In genomic region chr5:6760636-6761035, GRCh38 we compare ENCODE assay signal across 26 cellular contexts. TPM values are rescaled to one million over a fixed set of nuclear protein-coding genes. Genes with fewer than 3 reads are reported as not detected.
DNase-seq lines count a peak whose midpoint lies in the region; FAIRE-seq and TF ChIP-seq lines count a peak whose summit lies in the region.
"Had no signal": no experiment of that assay in that cellular context is flagged by ENCODE, and none has a peak within 500 bp of the region (broad histone marks: within the 10 kb centered on the region; RNA-seq: fewer than 3 reads in every experiment).

No MANE protein-coding gene starts in this region.

- TF ChIP-seq CTCF in endodermal cell (conservative IDR thresholded peaks at IDR 0.05) (no peak), testis (IDR thresholded peaks at IDR 0.05) (no peak)

- no peak overlapping the region for H3K9ac ChIP-seq in endodermal cell (ENCODE audit: extremely low read depth, low read length, poor library complexity, severe bottlenecking)

- H3K27ac ChIP-seq in endodermal cell (ENCODE audit: low read depth, low read length) (no peak overlapping the region), testis (no peak overlapping the region)
- H3K27ac ChIP-seq: ascending aorta, esophagus squamous epithelium, prostate gland had no signal

- H3K4me3 ChIP-seq in endodermal cell (ENCODE audit: low read length) (no peak overlapping the region), testis (no peak overlapping the region)
- H3K4me3 ChIP-seq: ascending aorta, esophagus squamous epithelium, prostate gland had no signal

- no peaks in the 10 kb centered on the region for H3K27me3 Mint-ChIP-seq in endodermal cell (ENCODE audit: insufficient read depth)
- H3K27me3 Mint-ChIP-seq: activated naive CD8-positive, alpha-beta T cell treated with anti-CD3 and anti-CD28 coated beads, Interleukin-2, amount 10 ng/mL, durations not matched to agents 7 days and 5 days; IgD-negative memory B cell had no signal

- no peaks in the 10 kb centered on the region for H3K9me3 Mint-ChIP-seq in endodermal cell
- H3K9me3 Mint-ChIP-seq: activated naive CD8-positive, alpha-beta T cell treated with anti-CD3 and anti-CD28 coated beads, Interleukin-2, amount 10 ng/mL, durations not matched to agents 7 days and 5 days; activated T-helper 2 cell treated with anti-CD3 and anti-CD28 coated beads, Interferon-gamma antibody, Interleukin-2, Interleukin-4, amounts not matched to agents 10 μg/mL and 5 μg/mL and 100 μg/mL, durations not matched to agents 14 hours and 24 hours and 36 hours; IgD-negative memory B cell; immature natural killer cell had no signal

- H3K27me3 ChIP-seq in endodermal cell (ENCODE audit: control insufficient read depth, insufficient read depth, low read length, poor library complexity, severe bottlenecking), result no peaks in the 10 kb centered on the region
- H3K27me3 ChIP-seq in testis, result no peaks in the 10 kb centered on the region
- H3K27me3 ChIP-seq: ascending aorta, BE2C, esophagus squamous epithelium had no signal

- no peak for FAIRE-seq in GM12891 (lab: Jason Lieb, UNC)
- FAIRE-seq: endometrium, GM18507 had no signal

- no peak overlapping the region for H3K4me3 Mint-ChIP-seq in endodermal cell
- H3K4me3 Mint-ChIP-seq: activated CD8-positive, alpha-beta T cell treated with anti-CD3 and anti-CD28 coated beads, Interleukin-2, amount 10 ng/mL, durations not matched to agents 7 days and 5 days; activated naive CD8-positive, alpha-beta T cell treated with anti-CD3 and anti-CD28 coated beads, Interleukin-2, amount 10 ng/mL, durations not matched to agents 7 days and 5 days; IgD-negative memory B cell; immature natural killer cell had no signal

- peak; percentile 24 for DNase-seq in NCI-H510A treated with DMSO at 0.1 percent for 48 hours (lab: John Stamatoyannopoulos, UW)
- no peak for DNase-seq in NCI-H510A (lab: John Stamatoyannopoulos, UW)
- peak; percentile 26 for DNase-seq in NCI-H2029 treated with DMSO at 0.1 percent for 48 hours (lab: John Stamatoyannopoulos, UW)
- DNase-seq in endodermal cell, result no peak
- DNase-seq in testis, result peak; percentile 27
- no peak for DNase-seq in activated naive CD4-positive, alpha-beta T cell treated with Interleukin-2 at 50 U/mL for 16 hours
- DNase-seq in GM12891 (ENCODE audit: insufficient read length, low spot score), result no peak
- DNase-seq: ACHN; activated CD8-positive, alpha-beta T cell treated with anti-CD3 and anti-CD28 coated beads, Interleukin-2, amount 10 ng/mL, durations not matched to agents 7 days and 5 days; activated naive CD8-positive, alpha-beta T cell treated with anti-CD3 and anti-CD28 coated beads, Interleukin-2, amount 10 ng/mL, durations not matched to agents 7 days and 5 days; BE2C; DND-41; esophagus squamous epithelium; foreskin melanocyte; HCEC 1CT; hippocampal formation; immature natural killer cell; NCI-H2081 treated with DMSO at 0.1 percent for 48 hours; NCI-H524 treated with DMSO at 0.1 percent for 48 hours; stimulated activated naive CD4-positive, alpha-beta T cell treated with Interleukin-2 at 50 U/mL for 16 hours had no signal

- H3K27ac Mint-ChIP-seq in endodermal cell, result peak overlapping the region; percentile 57
- H3K27ac Mint-ChIP-seq: activated naive CD8-positive, alpha-beta T cell treated with anti-CD3 and anti-CD28 coated beads, Interleukin-2, amount 10 ng/mL, durations not matched to agents 7 days and 5 days; activated T-helper 2 cell treated with anti-CD3 and anti-CD28 coated beads, Interferon-gamma antibody, Interleukin-2, Interleukin-4, amounts not matched to agents 10 μg/mL and 5 μg/mL and 100 μg/mL, durations not matched to agents 14 hours and 24 hours and 36 hours; immature natural killer cell had no signal

- intact Hi-C loops in testis (cut with DNase I; ENCODE audit: low total_unique reads), result no loop called here

- H3K4me1 ChIP-seq in endodermal cell (ENCODE audit: control insufficient read depth, insufficient read depth, low read length) (no peaks in the 10 kb centered on the region), testis (no peaks in the 10 kb centered on the region)
- H3K4me1 ChIP-seq: BE2C, prostate gland had no signal

- H3K36me3 ChIP-seq in endodermal cell (ENCODE audit: control insufficient read depth, insufficient read depth, low read length), result peaks cover 17% of the 10 kb centered on the region
- H3K36me3 ChIP-seq in testis (ENCODE audit: low read depth, missing control alignments), result no peaks in the 10 kb centered on the region
- H3K36me3 ChIP-seq: prostate gland had no signal

- H3K4me1 Mint-ChIP-seq in endodermal cell, result no peaks in the 10 kb centered on the region
- H3K4me1 Mint-ChIP-seq: IgD-negative memory B cell had no signal

- H3K9me3 ChIP-seq in endodermal cell (ENCODE audit: control insufficient read depth, low read length) (no peaks in the 10 kb centered on the region), testis (no peaks in the 10 kb centered on the region)
- H3K9me3 ChIP-seq: BE2C, esophagus squamous epithelium, prostate gland had no signal

- H3K36me3 Mint-ChIP-seq in endodermal cell (ENCODE audit: low read depth), result peaks cover 22% of the 10 kb centered on the region

- WGBS in endodermal cell (ENCODE audit: insufficient coverage in 1 of 2, insufficient read length in 1 of 2), 2 experiments, result 93 to 95% methylated on average over 8 to 9 of the region's 9 CpGs
- 54 to 71% methylated on average over 9 of the region's 9 CpGs for WGBS in testis, 2 donors

- TF ChIP-seq POLR2A in testis (IDR thresholded peaks at IDR 0.05), result no peak
- TF ChIP-seq POLR2A in GM12891 (IDR thresholded peaks at IDR 0.05; ENCODE audit: low read depth, low read length), result no peak

TF ChIP-seq in GM12891, 5 proteins besides CTCF, POLR2A, EP300 and RAD21:
- TF ChIP-seq TAF1 (IDR thresholded peaks at IDR 0.05; ENCODE audit: low read depth, low read length), result no peak
- TF ChIP-seq PAX5 (IDR thresholded peaks at IDR 0.05; ENCODE audit: insufficient read depth, low read length, severe bottlenecking), result no peak
- no peak for TF ChIP-seq POU2F2 (IDR thresholded peaks at IDR 0.05; ENCODE audit: low read depth, low read length)
- no peak for TF ChIP-seq POLR2AphosphoS5 (IDR thresholded peaks at IDR 0.05; ENCODE audit: low read depth, low read length)
- TF ChIP-seq SPI1 (IDR thresholded peaks at IDR 0.05; ENCODE audit: low read depth, low read length), result no peak

RNA-seq across cellular contexts. Expression of gene TENT4A, which starts 47.4 kb away (rescaled TPM):
- total RNA-seq in endodermal cell (10 to 100 TPM; 25.5 to 32.7 TPM), testis (10 to 100 TPM; 46.2 to 51.3 TPM)
- 28.5 TPM for polyA plus RNA-seq in endodermal cell (2013, experiment 1 of 2)
- polyA plus RNA-seq in endodermal cell (2013, experiment 2 of 2), result 31.3 TPM
- polyA plus RNA-seq in testis (ENCODE audit: insufficient read depth, low read depth, low replicate concordance), result 23.1 TPM
- 12.5 TPM for polyA plus RNA-seq in GM12891 (2012; ENCODE audit: low read depth, missing spikeins)

Comparison
In these comparisons a context has a peak if more than half of its experiments do, and no peak if none do; other contexts are left out.
1. DNase-seq: peak in NCI-H510A treated with DMSO at 0.1 percent for 48 hours (single experiment), NCI-H2029 treated with DMSO at 0.1 percent for 48 hours (single experiment) and testis (single experiment); none in NCI-H510A (single experiment), endodermal cell (single experiment), activated naive CD4-positive, alpha-beta T cell treated with Interleukin-2 at 50 U/mL for 16 hours (single experiment) and GM12891 (single experiment).